In the genomic region with DNA sequence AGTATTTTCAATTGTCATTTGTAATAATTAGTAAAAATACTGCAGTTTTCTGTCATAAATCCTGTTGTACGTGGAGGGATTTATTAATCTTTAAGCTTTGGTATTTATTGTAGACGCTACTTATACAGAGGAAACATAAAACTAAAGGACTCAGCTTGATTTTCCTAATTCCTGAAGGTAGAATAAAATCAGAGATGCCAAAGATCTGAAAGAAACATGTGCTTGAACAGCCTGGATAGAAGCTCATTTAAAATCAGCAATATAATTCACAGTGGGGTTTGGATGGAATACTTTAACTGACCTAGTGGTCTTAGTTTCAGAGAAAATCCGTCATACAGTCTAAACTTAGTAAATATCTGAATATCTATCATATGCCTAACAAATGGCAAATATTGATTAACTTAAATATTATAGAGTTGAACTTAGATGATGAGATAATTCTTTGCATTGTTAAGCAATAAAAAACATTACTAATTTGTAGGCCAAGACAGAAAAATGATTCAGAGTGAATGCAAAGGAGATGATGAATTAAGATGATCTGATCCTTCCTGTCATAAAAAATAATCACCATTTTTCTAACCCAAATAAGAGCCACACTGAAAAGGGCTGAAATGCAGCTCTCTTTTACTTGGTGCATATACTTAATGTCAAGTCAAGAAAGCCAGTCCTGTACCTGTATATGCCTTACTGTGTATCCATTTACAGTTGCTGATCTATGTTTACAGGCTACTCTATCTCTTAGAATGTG, we compare ENCODE assay signal across 27 cellular contexts.
DNase-seq lines count a peak whose midpoint lies in the region; ATAC-seq, FAIRE-seq and TF ChIP-seq lines count a peak whose summit lies in the region.
"Had no signal": no experiment of that assay in that cellular context is flagged by ENCODE, and none has a peak within 500 bp of the region (broad histone marks: within the 10 kb centered on the region; RNA-seq: fewer than 3 reads in every experiment).

No MANE protein-coding gene starts in this region.

- CTCF ChIA-PET in A673 (lab: Charles Lee) = interaction anchor here (0.6 to 0.7 kb wide), 3 partner anchors 165 to 1009 kb away, joined by 4 to 8 read pairs (median 4); no protein-coding TSS in a partner anchor

- no peaks in the 10 kb centered on the region for H3K9me3 ChIP-seq in A673 (ENCODE audit: low read depth, low read length, poor library complexity, severe bottlenecking)
- H3K9me3 ChIP-seq in muscle layer of duodenum (ENCODE audit: control insufficient read depth in 1 of 2, low read length in 2 of 2) = no peaks in the 10 kb centered on the region
- H3K9me3 ChIP-seq: adrenal gland, BE2C, colonic mucosa had no signal

- H3K4me3 ChIP-seq in A673 (ENCODE audit: low read depth, low read length, poor library complexity, severe bottlenecking) (no peak overlapping the region), bronchial epithelial cell (ENCODE audit: low read depth, low read length) (no peak overlapping the region), muscle layer of duodenum (ENCODE audit: low read depth in 1 of 2, low read length in 2 of 2) (no peak overlapping the region)
- H3K4me3 ChIP-seq: adrenal gland, colonic mucosa had no signal

- DNase-seq in A673 (ENCODE audit: low spot score) (peak; percentile 80), HCEC 1CT (peak; percentile 11), bronchial epithelial cell (ENCODE audit: low read depth) (peak; percentile 38), NCI-H446 treated with DMSO at 0.1 percent for 48 hours (lab: John Stamatoyannopoulos, UW) (no peak), DMS79 (lab: John Stamatoyannopoulos, UW) (no peak)
- no peak for DNase-seq in activated effector memory CD4-positive, alpha-beta T cell treated with Interleukin-2 at 50 U/mL for 16 hours
- DNase-seq: activated CD4-positive, alpha-beta memory T cell treated with anti-CD3 and anti-CD28 coated beads for 36 hours; activated CD4-positive, alpha-beta T cell treated with anti-CD3 and anti-CD28 coated beads for 1 hour; activated naive CD4-positive, alpha-beta T cell treated with Interleukin-2 at 50 U/mL for 16 hours; activated T-cell treated with anti-CD3 and anti-CD28 coated beads, Interleukin-2, amount 50 U/mL, for 72 hours; brain microvascular endothelial cell; colonic mucosa; DMS153; effector CD8-positive, alpha-beta T cell; Kasumi-1; MV-4-11; NCI-H1436; NCI-H345; RPMI8226; trophoblast cell had no signal

- H3K27me3 ChIP-seq in A673 (replicated peaks; ENCODE audit: insufficient read depth, low read depth, low read length, poor library complexity) (peaks cover 18% of the 10 kb centered on the region), bronchial epithelial cell (ENCODE audit: control insufficient read depth, insufficient read depth, low read length) (no peaks in the 10 kb centered on the region), muscle layer of duodenum (ENCODE audit: low read depth, low read length) (no peaks in the 10 kb centered on the region)
- H3K27me3 ChIP-seq: adrenal gland, BE2C, brain microvascular endothelial cell, colonic mucosa had no signal

- TF ChIP-seq CTCF in A673 (conservative IDR thresholded peaks at IDR 0.05; ENCODE audit: low read depth, low read length) (no peak), bronchial epithelial cell (IDR thresholded peaks at IDR 0.05; ENCODE audit: insufficient read depth, low read length, severe bottlenecking) (no peak)

- POLR2A ChIA-PET in A673 (lab: Charles Lee; ENCODE audit: low non-redundant PET) = interaction anchor here (0.6 kb wide), 1 partner anchor 15 kb away, joined by 6 read pairs; no protein-coding TSS in a partner anchor

- no TSS peak for BruUV-seq in A673 (replicated peaks; lab: Mats Ljungman, UMichigan)

- intact Hi-C loops in A673 (cut with micrococcal nuclease; ENCODE audit: unreplicated experiment) = loop anchor here (5.0 to 10.0 kb wide), 3 partner anchors 195 to 993 kb away; no protein-coding TSS in a partner anchor

- no peak overlapping the region for H3K27ac ChIP-seq in A673 (ENCODE audit: low read depth, low read length, poor library complexity, severe bottlenecking)
- H3K27ac ChIP-seq in muscle layer of duodenum (ENCODE audit: low read length) = peak overlapping the region; percentile 12
- H3K27ac ChIP-seq: brain microvascular endothelial cell, colonic mucosa had no signal

- no peaks in the 10 kb centered on the region for H3K36me3 ChIP-seq in A673 (ENCODE audit: insufficient read depth, low read length, poor library complexity, severe bottlenecking)
- no peaks in the 10 kb centered on the region for H3K36me3 ChIP-seq in bronchial epithelial cell (ENCODE audit: control insufficient read depth, insufficient read depth, low read length)
- H3K36me3 ChIP-seq in muscle layer of duodenum (ENCODE audit: control insufficient read depth in 1 of 2, insufficient read depth in 2 of 2, low read length in 2 of 2) = no peaks in the 10 kb centered on the region
- H3K36me3 ChIP-seq: adrenal gland, BE2C, brain microvascular endothelial cell, colonic mucosa had no signal

- FAIRE-seq in bronchial epithelial cell (lab: Jason Lieb, UNC) = no peak
- FAIRE-seq: keratinocyte had no signal

- peaks cover 28% of the 10 kb centered on the region for H3K4me1 ChIP-seq in A673 (ENCODE audit: insufficient read depth, low read length, poor library complexity, severe bottlenecking)
- H3K4me1 ChIP-seq in muscle layer of duodenum (ENCODE audit: control insufficient read depth in 1 of 2, insufficient read depth in 2 of 2, low read length in 2 of 2) = peaks cover 0 to 5% of the 10 kb centered on the region in 2 donors
- H3K4me1 ChIP-seq: colonic mucosa had no signal

- no peak for ATAC-seq in HG03378 (IDR thresholded peaks at IDR 0.05; ENCODE audit: unreplicated experiment)
- ATAC-seq: activated T-cell treated with anti-CD3 and anti-CD28 coated beads, Interleukin-2, amount 50 U/mL, for 72 hours; naive thymus-derived CD8-positive, alpha-beta T cell; stimulated activated effector memory CD8-positive, alpha-beta T cell treated with anti-CD3 and anti-CD28 coated beads, Interleukin-12 subunit alpha, Interleukin-12 subunit beta, amount 100 ng/mL, for 72 hours had no signal

Comparison
In these comparisons a context has a peak if more than half of its experiments do, and no peak if none do; other contexts are left out.
1. DNase-seq: peak in A673 (single experiment), HCEC 1CT (single experiment) and bronchial epithelial cell (single experiment); none in NCI-H446 treated with DMSO at 0.1 percent for 48 hours (single experiment), activated effector memory CD4-positive, alpha-beta T cell treated with Interleukin-2 at 50 U/mL for 16 hours (single experiment) and DMS79 (single experiment).